Comparison of ENCODE assay signal across 18 cellular contexts in genomic region chr3:39130026-39130425, GRCh38. TPM values are rescaled to one million over a fixed set of nuclear protein-coding genes. Genes with fewer than 3 reads are reported as not detected.
DNase-seq lines count a peak whose midpoint lies in the region; ATAC-seq and TF ChIP-seq lines count a peak whose summit lies in the region.
"Had no signal": no experiment of that assay in that cellular context is flagged by ENCODE, and none has a peak within 500 bp of the region (broad histone marks: within the 10 kb centered on the region; RNA-seq: fewer than 3 reads in every experiment).

No MANE protein-coding gene starts in this region.

- POLR2A ChIA-PET in activated CD4-positive, alpha-beta memory T cell treated with anti-CD3 and anti-CD28 coated beads for 36 hours (lab: Charles Lee): no interaction called here
- POLR2A ChIA-PET in activated CD4-positive, alpha-beta memory T cell treated with anti-CD3 and anti-CD28 coated beads, Interleukin-2, amount 10 ng/mL, durations not matched to agents 7 days and 5 days (lab: Charles Lee): interaction anchor here (0.9 to 2.3 kb wide), 2 partner anchors 13 to 20 kb away, joined by 3 to 9 read pairs; no protein-coding TSS in a partner anchor

- H4K91ac ChIP-seq in neuronal stem cell (ENCODE audit: low read depth, low read length, poor library complexity): no peak overlapping the region

- H3K9ac ChIP-seq in neuronal stem cell (ENCODE audit: low read depth, low read length, poor library complexity): no peak overlapping the region

- H3K27me3 ChIP-seq in right cardiac atrium (ENCODE audit: control insufficient read depth, insufficient read depth) (no peaks in the 10 kb centered on the region), neuronal stem cell (ENCODE audit: control insufficient read depth in 3 of 3, insufficient read depth in 3 of 3, low read depth in 1 of 3, low read length in 3 of 3) (no peaks in the 10 kb centered on the region), upper lobe of left lung (no peaks in the 10 kb centered on the region), osteoblast (ENCODE audit: insufficient read depth, low read length) (no peaks in the 10 kb centered on the region)

- H2BK12ac ChIP-seq in neuronal stem cell (ENCODE audit: low read length): no peak overlapping the region

- ATAC-seq in left cardiac atrium (no peak), right cardiac atrium (no peak), upper lobe of left lung (ENCODE audit: low FRiP score in 2 of 2) (no peak)
- ATAC-seq: HCT116 had no signal

- H3K4me3 Mint-ChIP-seq in activated CD4-positive, alpha-beta memory T cell treated with anti-CD3 and anti-CD28 coated beads for 36 hours: no peak overlapping the region
- no peak overlapping the region for H3K4me3 Mint-ChIP-seq in activated CD4-positive, alpha-beta memory T cell treated with anti-CD3 and anti-CD28 coated beads, Interleukin-2, amount 10 ng/mL, durations not matched to agents 7 days and 5 days
- H3K4me3 Mint-ChIP-seq: IgD-negative memory B cell had no signal

- H2BK15ac ChIP-seq in neuronal stem cell (ENCODE audit: low read length): no peak overlapping the region

- H3K4ac ChIP-seq in neuronal stem cell (ENCODE audit: low read length): no peak overlapping the region

- H3K23ac ChIP-seq in neuronal stem cell (ENCODE audit: low read depth, low read length, poor library complexity): no peak overlapping the region

- no peak overlapping the region for H3K4me3 ChIP-seq in right cardiac atrium (ENCODE audit: low read length)
- no peak overlapping the region for H3K4me3 ChIP-seq in neuronal stem cell (ENCODE audit: low read length in 2 of 2)
- no peak overlapping the region for H3K4me3 ChIP-seq in upper lobe of left lung
- no peak overlapping the region for H3K4me3 ChIP-seq in osteoblast (ENCODE audit: insufficient read depth, low read length)

- H3K14ac ChIP-seq in neuronal stem cell (ENCODE audit: low read length): peak overlapping the region; percentile 26

- no peak overlapping the region for H3K27ac ChIP-seq in right cardiac atrium (ENCODE audit: low read length)
- no peak overlapping the region for H3K27ac ChIP-seq in neuronal stem cell (replicated peaks; ENCODE audit: low read length)
- H3K27ac ChIP-seq in upper lobe of left lung: peak overlapping the region in 3 of 4 donors; percentile 31 to 86 (median 82)
- H3K27ac ChIP-seq in osteoblast (ENCODE audit: low read depth, low read length): no peak overlapping the region
- H3K27ac ChIP-seq: RWPE1 had no signal

- H3K4me1 Mint-ChIP-seq in activated CD4-positive, alpha-beta memory T cell treated with anti-CD3 and anti-CD28 coated beads for 36 hours (ENCODE audit: low read depth): peaks cover 18% of the 10 kb centered on the region
- peaks cover 24% of the 10 kb centered on the region for H3K4me1 Mint-ChIP-seq in activated CD4-positive, alpha-beta memory T cell treated with anti-CD3 and anti-CD28 coated beads, Interleukin-2, amount 10 ng/mL, durations not matched to agents 7 days and 5 days

- H3K79me2 ChIP-seq in osteoblast (ENCODE audit: insufficient read depth, low read length): no peaks in the 10 kb centered on the region

- H3K27me3 Mint-ChIP-seq in activated CD4-positive, alpha-beta memory T cell treated with anti-CD3 and anti-CD28 coated beads for 36 hours: no peaks in the 10 kb centered on the region
- no peaks in the 10 kb centered on the region for H3K27me3 Mint-ChIP-seq in activated CD4-positive, alpha-beta memory T cell treated with anti-CD3 and anti-CD28 coated beads, Interleukin-2, amount 10 ng/mL, durations not matched to agents 7 days and 5 days
- H3K27me3 Mint-ChIP-seq: IgD-negative memory B cell had no signal

- TF ChIP-seq EP300 in upper lobe of left lung (IDR thresholded peaks at IDR 0.05): no peak

- H3K36me3 Mint-ChIP-seq in activated CD4-positive, alpha-beta memory T cell treated with anti-CD3 and anti-CD28 coated beads for 36 hours: no peaks in the 10 kb centered on the region
- H3K36me3 Mint-ChIP-seq in activated CD4-positive, alpha-beta memory T cell treated with anti-CD3 and anti-CD28 coated beads, Interleukin-2, amount 10 ng/mL, durations not matched to agents 7 days and 5 days (ENCODE audit: low read depth): no peaks in the 10 kb centered on the region

- no peak overlapping the region for H4K8ac ChIP-seq in neuronal stem cell (ENCODE audit: low read depth, low read length)

- no peaks in the 10 kb centered on the region for H3K79me1 ChIP-seq in neuronal stem cell (ENCODE audit: low read depth, low read length)

- H3K4me2 ChIP-seq in neuronal stem cell (ENCODE audit: insufficient read depth, low read length, poor library complexity, severe bottlenecking) (no peak overlapping the region), osteoblast (ENCODE audit: insufficient read depth, low read length) (no peak overlapping the region)

- no peaks in the 10 kb centered on the region for H4K20me1 ChIP-seq in osteoblast (ENCODE audit: insufficient read depth, low read length)

- H2BK120ac ChIP-seq in neuronal stem cell (ENCODE audit: low read depth, low read length): no peak overlapping the region

- no peak overlapping the region for H3K27ac Mint-ChIP-seq in activated CD4-positive, alpha-beta memory T cell treated with anti-CD3 and anti-CD28 coated beads for 36 hours
- H3K27ac Mint-ChIP-seq in activated CD4-positive, alpha-beta memory T cell treated with anti-CD3 and anti-CD28 coated beads, Interleukin-2, amount 10 ng/mL, durations not matched to agents 7 days and 5 days: no peak overlapping the region

- intact Hi-C loops in activated CD4-positive, alpha-beta memory T cell treated with anti-CD3 and anti-CD28 coated beads for 36 hours (cut with micrococcal nuclease): no loop called here
- intact Hi-C loops in left cardiac atrium (cut with DNase I): no loop called here
- intact Hi-C loops in right cardiac atrium (cut with DNase I): loop anchor here in 1 of 4 donors (5.0 kb wide), 1 partner anchor 52 kb away; no protein-coding TSS in a partner anchor

- TF ChIP-seq CTCF in upper lobe of left lung (IDR thresholded peaks at IDR 0.05): no peak
- no peak for TF ChIP-seq CTCF in osteoblast (IDR thresholded peaks at IDR 0.05; ENCODE audit: extremely low read depth, low read depth, low read length)

- H3K4me1 ChIP-seq in right cardiac atrium (ENCODE audit: control insufficient read depth, insufficient read depth, low read length): peaks cover 10% of the 10 kb centered on the region
- H3K4me1 ChIP-seq in neuronal stem cell (ENCODE audit: control insufficient read depth in 2 of 2, insufficient read depth in 1 of 2, low read depth in 1 of 2, low read length in 2 of 2): peaks cover 0 to 1% of the 10 kb centered on the region in 2 donors
- H3K4me1 ChIP-seq in upper lobe of left lung: peaks cover 54 to 75% (median 55%) of the 10 kb centered on the region in 4 donors
- peaks cover 7% of the 10 kb centered on the region for H3K4me1 ChIP-seq in osteoblast (ENCODE audit: insufficient read depth, low read length)

- H3K9me3 ChIP-seq in right cardiac atrium (ENCODE audit: control insufficient read depth, low read length) (no peaks in the 10 kb centered on the region), neuronal stem cell (replicated peaks in 1 of 2; ENCODE audit: control insufficient read depth in 2 of 2, insufficient read depth in 1 of 2, low read depth in 1 of 2, low read length in 2 of 2) (no peaks in the 10 kb centered on the region), upper lobe of left lung (no peaks in the 10 kb centered on the region), osteoblast (ENCODE audit: low read depth, low read length) (no peaks in the 10 kb centered on the region)

- no peaks in the 10 kb centered on the region for H3K9me3 Mint-ChIP-seq in activated CD4-positive, alpha-beta memory T cell treated with anti-CD3 and anti-CD28 coated beads for 36 hours
- H3K9me3 Mint-ChIP-seq in activated CD4-positive, alpha-beta memory T cell treated with anti-CD3 and anti-CD28 coated beads, Interleukin-2, amount 10 ng/mL, durations not matched to agents 7 days and 5 days: no peaks in the 10 kb centered on the region
- H3K9me3 Mint-ChIP-seq: IgD-negative memory B cell had no signal

- H3K18ac ChIP-seq in neuronal stem cell (ENCODE audit: low read length): no peak overlapping the region

- no peak overlapping the region for H2BK5ac ChIP-seq in neuronal stem cell (ENCODE audit: low read length)

- TF ChIP-seq POLR2A in upper lobe of left lung (IDR thresholded peaks at IDR 0.05): no peak

- no peak overlapping the region for H2AFZ ChIP-seq in neuronal stem cell (ENCODE audit: low read length)
- H2AFZ ChIP-seq in osteoblast (ENCODE audit: low read length): no peak overlapping the region

- no peaks in the 10 kb centered on the region for H3K36me3 ChIP-seq in neuronal stem cell (replicated peaks in 1 of 2; ENCODE audit: control insufficient read depth in 2 of 2, insufficient read depth in 2 of 2, low read length in 2 of 2)
- peaks cover 0 to 6% (median 0%) of the 10 kb centered on the region in 4 donors for H3K36me3 ChIP-seq in upper lobe of left lung
- no peaks in the 10 kb centered on the region for H3K36me3 ChIP-seq in osteoblast (ENCODE audit: insufficient read depth, low read length)

- DNase-seq in activated CD4-positive, alpha-beta memory T cell treated with anti-CD3 and anti-CD28 coated beads for 36 hours: peak; percentile 5
- DNase-seq in activated CD4-positive, alpha-beta memory T cell treated with anti-CD3 and anti-CD28 coated beads, Interleukin-2, amount 10 ng/mL, durations not matched to agents 7 days and 5 days: no peak
- DNase-seq in left cardiac atrium (peak; percentile 6), right cardiac atrium (no peak), neuronal stem cell (ENCODE audit: low spot score) (no peak), upper lobe of left lung (no peak), osteoblast (ENCODE audit: insufficient read length, low spot score, missing footprints) (no peak), EL (no peak)
- DNase-seq: NCI-H1105; NCI-H146; NCI-H2029 treated with DMSO at 0.1 percent for 48 hours; NCI-H226; NCI-H510A treated with DMSO at 0.1 percent for 48 hours; NCI-H774; NK-92 treated with Interleukin-12 subunit alpha and Interleukin-12 subunit beta, amount 100 ng/mL, for 24 hours had no signal

- CTCF ChIA-PET in activated CD4-positive, alpha-beta memory T cell treated with anti-CD3 and anti-CD28 coated beads for 36 hours (lab: Charles Lee): interaction anchor here (1.4 to 9.6 kb wide), 2 partner anchors 46 to 160 kb away, joined by 3 to 173 read pairs; no protein-coding TSS in a partner anchor
- CTCF ChIA-PET in activated CD4-positive, alpha-beta memory T cell treated with anti-CD3 and anti-CD28 coated beads, Interleukin-2, amount 10 ng/mL, durations not matched to agents 7 days and 5 days (lab: Charles Lee): interaction anchor here (1.0 to 2.7 kb wide), 2 partner anchors 158 to 160 kb away, joined by 3 to 10 read pairs; no protein-coding TSS in a partner anchor

- 94% methylated on average over 6 of the region's 6 CpGs for WGBS in right cardiac atrium
- no CpG with 5 or more reads among the region's 6 CpGs for WGBS in neuronal stem cell (ENCODE audit: extremely low coverage in 2 of 2, insufficient read length in 2 of 2, insufficient replicate concordance in 1 of 2), 2 donors
- WGBS in upper lobe of left lung, 2 donors: 87 to 98% methylated on average over 6 of the region's 6 CpGs

- H2AK5ac ChIP-seq in neuronal stem cell (ENCODE audit: low read depth, low read length): no peak overlapping the region

RNA-seq across cellular contexts. Expression of gene TTC21A, which starts 22.5 kb away (rescaled TPM):
- 1 to 10 TPM; 1.7 to 1.8 TPM for total RNA-seq in activated CD4-positive, alpha-beta memory T cell treated with anti-CD3 and anti-CD28 coated beads for 36 hours
- total RNA-seq in activated CD4-positive, alpha-beta memory T cell treated with anti-CD3 and anti-CD28 coated beads, Interleukin-2, amount 10 ng/mL, durations not matched to agents 7 days and 5 days: 10 to 100 TPM; 11.2 to 12.1 TPM
- total RNA-seq in left cardiac atrium: 1 to 10 TPM; 1.8 to 2.5 TPM
- 1 to 10 TPM; 1.9 to 3.4 (median 2.5) TPM for total RNA-seq in right cardiac atrium
- 2.0 TPM for polyA plus RNA-seq in right cardiac atrium
- 4.3 TPM for polyA plus RNA-seq in neuronal stem cell (2013, experiment 1 of 2)
- polyA plus RNA-seq in neuronal stem cell (2013, experiment 2 of 2): 4.8 TPM
- 10 to 100 TPM in 4 of 6 donors, 1 to 10 TPM in 2; 7.4 to 52.4 (median 14.3) TPM for total RNA-seq in upper lobe of left lung
- total RNA-seq in osteoblast: 6.9 and 8.5 TPM in 2 replicates

RNA-seq across cellular contexts. Expression of gene GORASP1, which starts 22.6 kb away (rescaled TPM):
- 10 to 100 TPM; 32.7 to 34.1 TPM for total RNA-seq in activated CD4-positive, alpha-beta memory T cell treated with anti-CD3 and anti-CD28 coated beads for 36 hours
- total RNA-seq in activated CD4-positive, alpha-beta memory T cell treated with anti-CD3 and anti-CD28 coated beads, Interleukin-2, amount 10 ng/mL, durations not matched to agents 7 days and 5 days: 10 to 100 TPM; 52.0 to 53.1 TPM
- 10 to 100 TPM; 39.0 to 49.1 TPM for total RNA-seq in left cardiac atrium
- total RNA-seq in right cardiac atrium: 10 to 100 TPM; 43.7 to 53.4 (median 47.4) TPM
- polyA plus RNA-seq in right cardiac atrium: 26.3 TPM
- polyA plus RNA-seq in neuronal stem cell (2013, experiment 1 of 2): 18.3 TPM
- 18.3 TPM for polyA plus RNA-seq in neuronal stem cell (2013, experiment 2 of 2)
- 10 to 100 TPM; 71.1 to 99.5 (median 79.8) TPM for total RNA-seq in upper lobe of left lung
- total RNA-seq in osteoblast: 44.5 and 46.0 TPM in 2 replicates

RNA-seq across cellular contexts. Expression of gene CSRNP1, which starts 23.4 kb away (rescaled TPM):
- 10 to 100 TPM; 63.0 to 66.2 TPM for total RNA-seq in activated CD4-positive, alpha-beta memory T cell treated with anti-CD3 and anti-CD28 coated beads for 36 hours
- 10 to 100 TPM; 32.5 to 33.2 TPM for total RNA-seq in activated CD4-positive, alpha-beta memory T cell treated with anti-CD3 and anti-CD28 coated beads, Interleukin-2, amount 10 ng/mL, durations not matched to agents 7 days and 5 days
- total RNA-seq in left cardiac atrium: 10 to 100 TPM; 20.5 to 41.6 TPM
- total RNA-seq in right cardiac atrium: 10 to 100 TPM; 10.9 to 33.2 (median 15.7) TPM
- 30.5 TPM for polyA plus RNA-seq in right cardiac atrium
- 4.6 TPM for polyA plus RNA-seq in neuronal stem cell (2013, experiment 1 of 2)
- polyA plus RNA-seq in neuronal stem cell (2013, experiment 2 of 2): 4.5 TPM
- total RNA-seq in upper lobe of left lung: 100 to 1,000 TPM in 1 of 6 donors, 10 to 100 TPM in 5; 32.5 to 128 (median 82.4) TPM
- total RNA-seq in osteoblast: 5.8 and 8.0 TPM in 2 replicates

Comparison
In these comparisons a context has a peak if more than half of its experiments do, and no peak if none do; other contexts are left out.
1. DNase-seq: peak in activated CD4-positive, alpha-beta memory T cell treated with anti-CD3 and anti-CD28 coated beads for 36 hours (single experiment) and left cardiac atrium (single experiment); none in activated CD4-positive, alpha-beta memory T cell treated with anti-CD3 and anti-CD28 coated beads, Interleukin-2, amount 10 ng/mL, durations not matched to agents 7 days and 5 days (single experiment), right cardiac atrium (0 of 3), neuronal stem cell (single experiment), upper lobe of left lung (0 of 2), osteoblast (single experiment) and EL (single experiment).
2. H3K27ac ChIP-seq: peak in upper lobe of left lung (3 of 4); none in right cardiac atrium (single experiment), neuronal stem cell (single experiment) and osteoblast (single experiment).